ENCODE assay signal across 23 cellular contexts in genomic region chr7:90622670-90623069, GRCh38. TPM values are rescaled to one million over a fixed set of nuclear protein-coding genes. Genes with fewer than 3 reads are reported as not detected.
A peak's percentile ranks its signal among the peaks of the same experiment; 100 is the strongest.
DNase-seq lines count a peak whose midpoint lies in the region; TF ChIP-seq lines count a peak whose summit lies in the region.
"Had no signal": no experiment of that assay in that cellular context is flagged by ENCODE, and none has a peak within 500 bp of the region (broad histone marks: within the 10 kb centered on the region; RNA-seq: fewer than 3 reads in every experiment).

No MANE protein-coding gene starts in this region.

- no peaks in the 10 kb centered on the region for H3K9me3 Mint-ChIP-seq in mesothelial cell of epicardium

- H3K4me1 ChIP-seq in HUES6 (ENCODE audit: control insufficient read depth, insufficient read depth, low read length) (peaks cover 74% of the 10 kb centered on the region), OCI-LY7 (ENCODE audit: insufficient read depth, low read length, poor library complexity, severe bottlenecking) (no peaks in the 10 kb centered on the region)

- DNase-seq in mesothelial cell of epicardium (ENCODE audit: low spot score in 2 of 2, unreplicated experiment in 2 of 2) (no peak), A172 (ENCODE audit: low spot score) (no peak), NCI-H2227 treated with DMSO at 0.1 percent for 48 hours (lab: John Stamatoyannopoulos, UW) (no peak), OCI-LY7 (ENCODE audit: low spot score) (no peak), COR-L47 (lab: John Stamatoyannopoulos, UW) (no peak)
- DNase-seq: Calu3; CD4-positive, alpha-beta memory T cell; DMS153; KG1; MV-4-11; NCI-H1105 treated with DMSO at 0.1 percent for 48 hours; NCI-H1694; NCI-H2081; NCI-H2171 treated with DMSO at 0.1 percent for 48 hours; NCI-H446; NCI-H526; Right ventricle myocardium superior; SK-N-SH; T-helper 2 cell had no signal

- H3K9me3 ChIP-seq in HUES6 (ENCODE audit: control insufficient read depth, insufficient read depth, low read depth, low read length), result no peaks in the 10 kb centered on the region
- no peaks in the 10 kb centered on the region for H3K9me3 ChIP-seq in OCI-LY7 (ENCODE audit: low read length)
- H3K9me3 ChIP-seq: SK-N-SH had no signal

- H3K27ac ChIP-seq in HUES6 (ENCODE audit: low read depth, low read length), result peak overlapping the region; percentile 7; the same call in 1 of the 2 replicates
- H3K27ac ChIP-seq in VCaP, result peak overlapping the region; percentile 94
- no peak overlapping the region for H3K27ac ChIP-seq in OCI-LY7 (ENCODE audit: low read depth, low read length, poor library complexity, severe bottlenecking)
- H3K27ac ChIP-seq: BLaER1 treated with 17β-estradiol and CSF1 and Interleukin-3, amounts not matched to agents 10 nM and 100 nM had no signal

- BruUV-seq in OCI-LY7 (replicated peaks; lab: Mats Ljungman, UMichigan), result no TSS peak

- H3K79me2 ChIP-seq in OCI-LY7 (ENCODE audit: insufficient read depth, low read depth, low read length), result no peaks in the 10 kb centered on the region

- no peaks in the 10 kb centered on the region for H3K27me3 Mint-ChIP-seq in mesothelial cell of epicardium (ENCODE audit: low read depth)

- POLR2A ChIA-PET in OCI-LY7 (lab: Charles Lee), result no interaction called here

- H3K4me3 Mint-ChIP-seq in mesothelial cell of epicardium, result no peak overlapping the region
- H3K4me3 Mint-ChIP-seq: CD4-positive, alpha-beta memory T cell had no signal

- H3K9ac ChIP-seq in HUES6 (ENCODE audit: low read length), result no peak overlapping the region
- H3K9ac ChIP-seq: BLaER1 treated with 17β-estradiol and CSF1 and Interleukin-3, amounts not matched to agents 10 nM and 100 nM; SK-N-SH had no signal

- H3K4me1 Mint-ChIP-seq in mesothelial cell of epicardium, result peaks cover 62% of the 10 kb centered on the region
- H3K4me1 Mint-ChIP-seq: CD4-positive, alpha-beta memory T cell had no signal

- H3K27me3 ChIP-seq in HUES6 (ENCODE audit: control insufficient read depth, insufficient read depth, low read length), result peaks cover 8% of the 10 kb centered on the region; the same call in 1 of the 2 replicates
- H3K27me3 ChIP-seq: BLaER1 treated with 17β-estradiol and CSF1 and Interleukin-3, amounts not matched to agents 10 nM and 100 nM had no signal

- no peak overlapping the region for H2AFZ ChIP-seq in OCI-LY7 (ENCODE audit: low read length)

- no peaks in the 10 kb centered on the region for H3K9me2 ChIP-seq in OCI-LY7 (ENCODE audit: insufficient read depth, low read length)
- H3K9me2 ChIP-seq: SK-N-SH had no signal

- TF ChIP-seq CTCF in VCaP (conservative IDR thresholded peaks at IDR 0.05) (no peak), mesothelial cell of epicardium (IDR thresholded peaks at IDR 0.05; ENCODE audit: unreplicated experiment) (no peak), OCI-LY7 (conservative IDR thresholded peaks at IDR 0.05; ENCODE audit: low read length) (no peak)

- peak overlapping the region; percentile 71 for H3K27ac Mint-ChIP-seq in mesothelial cell of epicardium
- H3K27ac Mint-ChIP-seq: CD4-positive, alpha-beta memory T cell had no signal

- H3K36me3 Mint-ChIP-seq in mesothelial cell of epicardium, result no peaks in the 10 kb centered on the region
- H3K36me3 Mint-ChIP-seq: CD4-positive, alpha-beta memory T cell had no signal

- CTCF ChIA-PET in OCI-LY7 (lab: Charles Lee; ENCODE audit: unreplicated experiment), result no interaction called here

- no peaks in the 10 kb centered on the region for H4K20me1 ChIP-seq in OCI-LY7 (ENCODE audit: insufficient read depth, low read length)

- H3K36me3 ChIP-seq in HUES6 (ENCODE audit: control insufficient read depth, insufficient read depth, low read length) (no peaks in the 10 kb centered on the region), OCI-LY7 (ENCODE audit: insufficient read depth, low read length) (no peaks in the 10 kb centered on the region)

- H3K4me2 ChIP-seq in OCI-LY7 (ENCODE audit: low read length), result no peak overlapping the region
- H3K4me2 ChIP-seq: SK-N-SH had no signal

- H3K4me3 ChIP-seq in HUES6 (ENCODE audit: low read depth, low read length) (no peak overlapping the region), OCI-LY7 (ENCODE audit: low read depth, low read length, poor library complexity, severe bottlenecking) (no peak overlapping the region)
- H3K4me3 ChIP-seq: BLaER1 treated with 17β-estradiol and CSF1 and Interleukin-3, amounts not matched to agents 10 nM and 100 nM had no signal

- intact Hi-C loops in OCI-LY7 (cut with micrococcal nuclease; ENCODE audit: unreplicated experiment), result no loop called here

RNA-seq across cellular contexts. Expression of gene CDK14, which starts 26.5 kb away (rescaled TPM):
- total RNA-seq in mesothelial cell of epicardium (64.6 to 70.4 TPM (median 68.5 TPM) in 3 replicates), OCI-LY7 (2022) (107 and 111 TPM in 2 replicates)
- total RNA-seq in A172 (2014; rRNA removed; shearing (Covaris generic)), result 19.6 and 22.3 TPM in 2 replicates
- total RNA-seq in OCI-LY7 (2014; rRNA removed; shearing (Covaris generic)), result 90.7 and 112 TPM in 2 replicates
- total RNA-seq: G401 had no signal
